1 cellular context compared by ENCODE assay signal in the genomic region with DNA sequence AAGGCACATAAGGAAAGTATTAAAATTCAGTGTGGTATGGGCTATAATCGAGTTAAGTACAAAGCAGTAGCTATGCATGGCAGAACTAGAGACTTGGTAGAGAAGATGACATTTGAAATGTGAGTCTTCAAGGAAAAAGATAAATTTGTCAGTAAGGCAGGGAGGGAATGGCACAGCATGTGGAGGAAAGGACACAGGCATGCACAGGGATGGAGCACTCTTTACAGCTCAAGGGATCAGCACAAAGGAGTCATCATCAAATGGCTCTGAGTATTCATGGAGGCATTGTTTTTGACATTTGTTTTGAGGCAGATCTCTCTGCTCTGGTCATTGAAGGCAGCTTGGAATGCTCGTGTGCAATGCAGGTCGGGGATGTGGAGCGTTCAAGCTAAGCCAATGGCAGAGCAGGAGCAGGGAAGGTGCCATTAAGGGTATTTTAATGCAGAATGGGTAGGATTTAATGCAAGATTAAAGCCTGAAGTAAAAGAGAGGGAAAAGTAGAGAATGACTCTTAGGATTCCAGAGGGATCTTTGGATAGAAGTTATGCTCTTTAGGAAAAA.
TF ChIP-seq lines count a peak whose summit lies in the region.

No MANE protein-coding gene starts in this region.

TF ChIP-seq in H1, 55 proteins besides CTCF, POLR2A, EP300 and RAD21 (continued from another document):
- TF ChIP-seq, protein P1, sequence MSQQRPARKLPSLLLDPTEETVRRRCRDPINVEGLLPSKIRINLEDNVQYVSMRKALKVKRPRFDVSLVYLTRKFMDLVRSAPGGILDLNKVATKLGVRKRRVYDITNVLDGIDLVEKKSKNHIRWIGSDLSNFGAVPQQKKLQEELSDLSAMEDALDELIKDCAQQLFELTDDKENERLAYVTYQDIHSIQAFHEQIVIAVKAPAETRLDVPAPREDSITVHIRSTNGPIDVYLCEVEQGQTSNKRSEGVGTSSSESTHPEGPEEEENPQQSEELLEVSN (IDR thresholded peaks at IDR 0.05) = peak; percentile 59; the same call in 1 of the 2 replicates
- TF ChIP-seq EZH2 (IDR thresholded peaks at IDR 0.05; ENCODE audit: low read depth, low read length, severe bottlenecking) = no peak
